ENCODE assay signal across 1 cellular context in genomic region chr9:34646211-34647083, GRCh38.
TF ChIP-seq lines count a peak whose summit lies in the region.

Gene GALT (plus strand): TSS chr9:34646675. CDS start chr9:34646705, 30 bp downstream.

TF ChIP-seq in WTC11, 78 proteins besides CTCF, POLR2A, EP300 and RAD21 (continued from another document):
- no peak for TF ChIP-seq ZNF512 (CRISPR knock-in tag; IDR thresholded peaks at IDR 0.05; ENCODE audit: borderline replicate concordance)
- TF ChIP-seq ESRRA (CRISPR knock-in tag; IDR thresholded peaks at IDR 0.05; ENCODE audit: borderline replicate concordance): no peak
- peak; percentile 100 for TF ChIP-seq USF2 (CRISPR knock-in tag; IDR thresholded peaks at IDR 0.05)
- peak; percentile 59; the same call in 1 of the 2 replicates for TF ChIP-seq SMAD3 (CRISPR knock-in tag; IDR thresholded peaks at IDR 0.05; ENCODE audit: borderline replicate concordance)
- no peak for TF ChIP-seq STAT6 (CRISPR knock-in tag; conservative IDR thresholded peaks at IDR 0.05; ENCODE audit: low read depth)
- TF ChIP-seq CREB1 (CRISPR knock-in tag; IDR thresholded peaks at IDR 0.05): peak; percentile 48; the same call in 1 of the 2 replicates
- peak; percentile 70 for TF ChIP-seq E2F5 (CRISPR knock-in tag; IDR thresholded peaks at IDR 0.05)
- TF ChIP-seq E2F4 (CRISPR knock-in tag; IDR thresholded peaks at IDR 0.05; ENCODE audit: borderline replicate concordance, low read depth): no peak
- no peak for TF ChIP-seq PRRX2 (CRISPR knock-in tag; IDR thresholded peaks at IDR 0.05)
- TF ChIP-seq CBFB (CRISPR knock-in tag; IDR thresholded peaks at IDR 0.05; ENCODE audit: low read depth): peak; percentile 79; the same call in 1 of the 2 replicates
- TF ChIP-seq HMGXB4 (CRISPR knock-in tag; IDR thresholded peaks at IDR 0.05): peak; percentile 96
- TF ChIP-seq SP1 (CRISPR knock-in tag; conservative IDR thresholded peaks at IDR 0.05): peak; percentile 79
- TF ChIP-seq NFATC4 (CRISPR knock-in tag; IDR thresholded peaks at IDR 0.05): 0 out of 2 replicates have a peak, but pooled peaks have one; percentile 15
- no peak for TF ChIP-seq JAZF1 (CRISPR knock-in tag; IDR thresholded peaks at IDR 0.05)
- peak; percentile 79 for TF ChIP-seq NFE2L1 (CRISPR knock-in tag; IDR thresholded peaks at IDR 0.05)
- TF ChIP-seq MAX (CRISPR knock-in tag; IDR thresholded peaks at IDR 0.05): peak; percentile 87
- TF ChIP-seq ZBTB21 (CRISPR knock-in tag; IDR thresholded peaks at IDR 0.05; ENCODE audit: borderline replicate concordance): peak; percentile 54; the same call in 1 of the 2 replicates
- no peak for TF ChIP-seq ERG (CRISPR knock-in tag; IDR thresholded peaks at IDR 0.05)
- peak; percentile 87 for TF ChIP-seq MYBL2 (CRISPR knock-in tag; IDR thresholded peaks at IDR 0.05)
- TF ChIP-seq ZNF532 (CRISPR knock-in tag; IDR thresholded peaks at IDR 0.05; ENCODE audit: borderline replicate concordance): no peak
- TF ChIP-seq SOX15 (CRISPR knock-in tag; IDR thresholded peaks at IDR 0.05): no peak
- TF ChIP-seq AFF4 (CRISPR knock-in tag; IDR thresholded peaks at IDR 0.05; ENCODE audit: borderline replicate concordance): no peak
- TF ChIP-seq IRF2 (CRISPR knock-in tag; IDR thresholded peaks at IDR 0.05; ENCODE audit: borderline replicate concordance, low read depth): no peak
- TF ChIP-seq USF1 (CRISPR knock-in tag; IDR thresholded peaks at IDR 0.05): peak; percentile 100
TF ChIP-seq in WTC11: peak in this region for 24.
